In genomic region chr10:118812393-118812740, GRCh38 we compare ENCODE assay signal across 23 cellular contexts.
"Had no signal": no experiment of that assay in that cellular context is flagged by ENCODE, and none has a peak within 500 bp of the region (broad histone marks: within the 10 kb centered on the region; RNA-seq: fewer than 3 reads in every experiment).

No MANE protein-coding gene starts in this region.

- H3K4me3 ChIP-seq: adrenal gland, heart left ventricle, thyroid gland had no signal

- H3K9me3 ChIP-seq: adrenal gland, heart left ventricle, thyroid gland had no signal

- H3K27ac ChIP-seq: adrenal gland, epithelial cell of prostate, foreskin keratinocyte, heart left ventricle, thyroid gland, VCaP had no signal

- H3K4me1 ChIP-seq: foreskin keratinocyte, heart left ventricle had no signal

- ATAC-seq: activated naive CD4-positive, alpha-beta T cell treated with anti-CD3 and anti-CD28 coated beads, Interleukin-2, amount 50 U/mL, for 72 hours; activated T-cell treated with anti-CD3 and anti-CD28 coated beads, Interleukin-2, amount 50 U/mL, for 72 hours; foreskin keratinocyte; heart left ventricle; naive thymus-derived CD4-positive, alpha-beta T cell had no signal

- H3K4me1 Mint-ChIP-seq: immature natural killer cell had no signal

- H3K36me3 ChIP-seq: adrenal gland, heart left ventricle, thyroid gland had no signal

- H3K27me3 ChIP-seq: adrenal gland, dorsolateral prefrontal cortex, heart left ventricle, thyroid gland had no signal

- H3K4me3 Mint-ChIP-seq: activated T-cell treated with anti-CD3 and anti-CD28 coated beads, Interleukin-2, amount 50 U/mL, for 72 hours; immature natural killer cell; naive thymus-derived CD4-positive, alpha-beta T cell had no signal

- DNase-seq: activated CD4-positive, alpha-beta T cell treated with anti-CD3 and anti-CD28 coated beads for 1 hour; activated effector memory CD4-positive, alpha-beta T cell treated with anti-CD3 and anti-CD28 coated beads, Interleukin-2, amount 50 U/mL, for 16 hours; activated T-cell treated with anti-CD3 and anti-CD28 coated beads, Interleukin-2, amount 50 U/mL, for 72 hours; central memory CD4-positive, alpha-beta T cell; foreskin keratinocyte; heart left ventricle; immature natural killer cell; kidney glomerular epithelial cell; mesenchymal stem cell; naive thymus-derived CD4-positive, alpha-beta T cell; occipital lobe; stimulated activated CD4-positive, alpha-beta T cell treated with anti-CD3 and anti-CD28 coated beads, Interleukin-12 subunit alpha, Interleukin-12 subunit beta, amount 100 ng/mL, for 4 hours; stimulated activated CD4-positive, alpha-beta T cell treated with anti-CD3 and anti-CD28 coated beads, Interleukin-1b, Interleukin-23, amount 100 ng/mL, for 48 hours; stimulated activated CD8-positive, alpha-beta memory T cell treated with anti-CD3 and anti-CD28 coated beads, Interleukin-4, amount 100 ng/mL, for 48 hours; stimulated activated naive CD4-positive, alpha-beta T cell; SW 1271; T-helper 2 cell; thyroid gland had no signal

- H3K27ac Mint-ChIP-seq: activated naive CD4-positive, alpha-beta T cell treated with anti-CD3 and anti-CD28 coated beads, Interleukin-2, amount 50 U/mL, for 72 hours; activated T-cell treated with anti-CD3 and anti-CD28 coated beads, Interleukin-2, amount 50 U/mL, for 72 hours; immature natural killer cell; naive thymus-derived CD4-positive, alpha-beta T cell had no signal

- H3K9me3 Mint-ChIP-seq: activated naive CD4-positive, alpha-beta T cell treated with anti-CD3 and anti-CD28 coated beads, Interleukin-2, amount 50 U/mL, for 72 hours; activated T-cell treated with anti-CD3 and anti-CD28 coated beads, Interleukin-2, amount 50 U/mL, for 72 hours; immature natural killer cell had no signal

- H3K36me3 Mint-ChIP-seq: activated naive CD4-positive, alpha-beta T cell treated with anti-CD3 and anti-CD28 coated beads, Interleukin-2, amount 50 U/mL, for 72 hours; immature natural killer cell; naive thymus-derived CD4-positive, alpha-beta T cell had no signal
